ENCODE assay signal across 2 cellular contexts in genomic region chr19:29559743-29560142, GRCh38.
A peak's percentile ranks its signal among the peaks of the same experiment; 100 is the strongest.
TF ChIP-seq lines count a peak whose summit lies in the region.

No MANE protein-coding gene starts in this region.

TF ChIP-seq in HEK293, 187 proteins besides CTCF, POLR2A, EP300 and RAD21 (continued from another document):
- TF ChIP-seq TRIM28 (IDR thresholded peaks at IDR 0.05; ENCODE audit: borderline replicate concordance, low read length) (peak; percentile 24; the same call in 1 of the 2 replicates), YY2 (tag by site-specific recombination; IDR thresholded peaks at IDR 0.05) (no peak), ZFHX2 (tag by site-specific recombination; conservative IDR thresholded peaks at IDR 0.05) (no peak), OSR2 (tag by site-specific recombination; IDR thresholded peaks at IDR 0.05) (no peak), ZNF16 (tag by site-specific recombination; IDR thresholded peaks at IDR 0.05; ENCODE audit: low read depth) (no peak), ZNF501 (tag by site-specific recombination; IDR thresholded peaks at IDR 0.05) (no peak), SETDB1 (IDR thresholded peaks at IDR 0.05; ENCODE audit: insufficient read length, low read length) (peak; percentile 20), ZNF510 (tag by site-specific recombination; IDR thresholded peaks at IDR 0.05; ENCODE audit: insufficient replicate concordance) (no peak), ZNF776 (tag by site-specific recombination; IDR thresholded peaks at IDR 0.05; ENCODE audit: borderline replicate concordance) (no peak), ZNF449 (tag by site-specific recombination; IDR thresholded peaks at IDR 0.05) (peak; percentile 42; the same call in 1 of the 2 replicates), ZIC2 (tag by site-specific recombination; IDR thresholded peaks at IDR 0.05) (no peak), ZNF571 (tag by site-specific recombination; IDR thresholded peaks at IDR 0.05) (no peak), ZNF10 (tag by site-specific recombination; IDR thresholded peaks at IDR 0.05) (no peak), ZBTB20 (tag by site-specific recombination; IDR thresholded peaks at IDR 0.05) (no peak)

TF ChIP-seq in GM12891, 5 proteins besides CTCF, POLR2A, EP300 and RAD21 (continued from another document):
- TF ChIP-seq SPI1 (IDR thresholded peaks at IDR 0.05; ENCODE audit: low read depth, low read length) (no peak), TAF1 (IDR thresholded peaks at IDR 0.05; ENCODE audit: low read depth, low read length) (no peak)
